Comparison of ENCODE assay signal across 8 cellular contexts in the genomic region with DNA sequence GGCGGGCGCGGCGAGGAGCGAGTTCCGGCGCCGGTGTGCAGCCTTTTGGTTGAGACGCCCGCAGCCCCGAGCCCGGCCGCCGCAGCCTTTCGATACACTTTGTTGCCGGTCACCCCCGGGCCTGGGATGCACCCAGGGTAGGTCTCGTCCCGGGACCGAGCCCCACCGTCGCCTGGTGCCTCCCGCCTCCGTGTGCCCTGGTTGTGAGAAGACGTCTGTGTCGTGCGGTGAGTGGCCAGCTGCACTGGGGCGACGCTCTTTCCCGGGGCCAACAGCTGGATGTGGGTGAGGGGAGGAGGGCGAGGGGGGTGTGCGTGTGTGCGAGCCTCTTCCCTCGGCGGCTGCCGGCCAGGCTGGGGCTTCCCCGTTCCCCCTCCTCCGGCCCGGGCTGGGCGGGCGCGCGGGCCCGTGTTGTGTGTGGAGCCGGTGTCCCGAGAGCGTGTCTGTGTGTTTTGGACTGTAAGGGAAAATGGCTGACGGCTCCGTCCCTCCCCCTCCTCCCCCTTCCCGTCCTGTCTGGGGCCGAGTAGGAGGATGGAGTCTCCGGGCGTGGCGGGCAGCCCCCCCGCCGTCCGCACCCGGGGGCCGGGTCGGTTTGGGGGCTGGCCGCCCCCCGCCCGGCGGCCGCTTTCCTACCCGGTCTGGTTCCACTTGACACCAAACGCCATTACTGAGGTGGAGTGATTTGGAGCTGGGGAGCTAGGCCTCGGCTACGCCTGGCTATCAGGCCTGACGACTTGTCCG. TPM values are rescaled to one million over a fixed set of nuclear protein-coding genes. Genes with fewer than 3 reads are reported as not detected.
A peak's percentile ranks its signal among the peaks of the same experiment; 100 is the strongest.
DNase-seq lines count a peak whose midpoint lies in the region; ATAC-seq and TF ChIP-seq lines count a peak whose summit lies in the region.

No MANE protein-coding gene starts in this region.

- H3K4me1 ChIP-seq in fibroblast of lung (ENCODE audit: control insufficient read depth, extremely low read depth, insufficient read depth, low read length): peaks cover 2% of the 10 kb centered on the region
- H3K4me1 ChIP-seq in subcutaneous abdominal adipose tissue (ENCODE audit: control insufficient read depth in 5 of 5, insufficient read depth in 5 of 5, low read length in 5 of 5): peaks cover 7 to 53% (median 41%) of the 10 kb centered on the region in 5 donors

- H2AFZ ChIP-seq in fibroblast of lung (ENCODE audit: low read length): no peak overlapping the region

- H4K20me1 ChIP-seq in fibroblast of lung (ENCODE audit: control insufficient read depth, extremely low read depth, insufficient read depth, low read length): peaks cover 3% of the 10 kb centered on the region

- H3K27me3 ChIP-seq in fibroblast of lung (ENCODE audit: control insufficient read depth, insufficient read depth, low read length): no peaks in the 10 kb centered on the region
- H3K27me3 ChIP-seq in subcutaneous abdominal adipose tissue (ENCODE audit: control insufficient read depth in 5 of 5, insufficient read depth in 4 of 5, low read length in 5 of 5): peaks cover 0 to 6% (median 0%) of the 10 kb centered on the region in 5 donors

- H3K27ac ChIP-seq in fibroblast of lung (ENCODE audit: insufficient read depth, low read length) (peak overlapping the region; percentile 100), subcutaneous abdominal adipose tissue (ENCODE audit: low read depth, low read length) (peak overlapping the region; percentile 97)

- peak; percentile 31 for DNase-seq in GM10266 (ENCODE audit: extremely low spot score)
- no peak for DNase-seq in HFF-Myc (ENCODE audit: extremely low read depth, low read depth)
- DNase-seq in NCI-H774 (lab: John Stamatoyannopoulos, UW): peak; percentile 19
- DNase-seq in activated T-helper 1 cell treated with anti-CD3 and anti-CD28 coated beads, Interleukin-2, amount 50 U/mL, for 16 hours (ENCODE audit: low read depth in 1 of 2, low spot score in 1 of 2): peak; percentile 4 to 23
- DNase-seq in fibroblast of lung (ENCODE audit: low read depth in 2 of 2): peak; percentile 39 to 55
- peak; percentile 51 for DNase-seq in natural killer cell
- DNase-seq in NCI-H446 treated with DMSO at 0.1 percent for 48 hours (lab: John Stamatoyannopoulos, UW): no peak

- H3K9me3 ChIP-seq in fibroblast of lung (ENCODE audit: control insufficient read depth, insufficient read depth, low read depth, low read length) (no peaks in the 10 kb centered on the region), subcutaneous abdominal adipose tissue (ENCODE audit: control insufficient read depth in 5 of 5, low read length in 5 of 5) (no peaks in the 10 kb centered on the region)

- peaks cover 0 to 4% of the 10 kb centered on the region in 2 donors for H3K27me3 Mint-ChIP-seq in natural killer cell (ENCODE audit: low read depth in 2 of 2)

- H3K9ac ChIP-seq in fibroblast of lung (ENCODE audit: insufficient read depth, low read length) (peak overlapping the region; percentile 97), subcutaneous abdominal adipose tissue (ENCODE audit: low read length in 5 of 5) (peak overlapping the region; percentile 1 to 95 (median 89))

- H3K4me3 Mint-ChIP-seq in natural killer cell: peak overlapping the region; percentile 93

- peaks cover 19 to 56% of the 10 kb centered on the region in 2 donors for H3K4me1 Mint-ChIP-seq in natural killer cell

- intact Hi-C loops in natural killer cell (cut with micrococcal nuclease): loop anchor here (2.0 to 10.0 kb wide), 3 partner anchors 249 to 441 kb away; a partner anchor contains a TSS

- H3K36me3 ChIP-seq in fibroblast of lung (ENCODE audit: control insufficient read depth, insufficient read depth, low read length) (no peaks in the 10 kb centered on the region), subcutaneous abdominal adipose tissue (ENCODE audit: control insufficient read depth in 5 of 5, insufficient read depth in 5 of 5, low read length in 5 of 5) (peaks cover 0 to 3% (median 0%) of the 10 kb centered on the region in 5 donors)

- H3K4me2 ChIP-seq in fibroblast of lung (ENCODE audit: extremely low read depth, insufficient read depth, low read length): peak overlapping the region; percentile 82

- H3K36me3 Mint-ChIP-seq in natural killer cell: no peaks in the 10 kb centered on the region

- H3K4me3 ChIP-seq in HFF-Myc (replicated peaks; ENCODE audit: low read depth, low read length) (peak overlapping the region; percentile 74), fibroblast of lung (replicated peaks in 1 of 4; ENCODE audit: control extremely low read depth in 1 of 4, insufficient read depth in 1 of 4, low read depth in 3 of 4, low read length in 4 of 4) (peak overlapping the region; percentile 81 to 93 (median 86)), subcutaneous abdominal adipose tissue (ENCODE audit: low read depth in 1 of 5, low read length in 5 of 5) (peak overlapping the region; percentile 81 to 96 (median 93))

- no peak for TF ChIP-seq CTCF in GM10266 (IDR thresholded peaks at IDR 0.05; ENCODE audit: control insufficient read depth, insufficient read depth, low read depth, missing control alignments)
- no peak for TF ChIP-seq CTCF in HFF-Myc (IDR thresholded peaks at IDR 0.05; ENCODE audit: low read depth, low read length, missing control alignments)
- TF ChIP-seq CTCF in fibroblast of lung (conservative IDR thresholded peaks at IDR 0.05 in 1 of 2, IDR thresholded peaks at IDR 0.05 in 1 of 2; ENCODE audit: low read depth in 1 of 2, low read length in 2 of 2): no peak
- no peak for TF ChIP-seq CTCF in natural killer cell (IDR thresholded peaks at IDR 0.05)

- H3K27ac Mint-ChIP-seq in natural killer cell: peak overlapping the region; percentile 95 to 97

- no peaks in the 10 kb centered on the region for H3K9me3 Mint-ChIP-seq in natural killer cell

- ATAC-seq in natural killer cell: peak; percentile 3 to 10 (median 5)

- H3K79me2 ChIP-seq in fibroblast of lung (ENCODE audit: control insufficient read depth, insufficient read depth, low read length): peaks cover 56% of the 10 kb centered on the region

RNA-seq across cellular contexts. Expression of a gene that starts 0.8 kb away (rescaled TPM):
- total RNA-seq in fibroblast of lung (98.4 and 161 TPM in 2 replicates), natural killer cell (10 to 100 TPM; 76.3 to 87.4 (median 81.9) TPM)
- polyA plus RNA-seq in fibroblast of lung: 37.1 and 54.0 TPM in 2 replicates
- 35.2 and 60.1 TPM in 2 replicates for polyA plus RNA-seq in fibroblast of lung (2012)
- polyA minus RNA-seq in fibroblast of lung (ENCODE audit: low replicate concordance): 107 and 153 TPM in 2 replicates

Comparison
In these comparisons a context has a peak if more than half of its experiments do, and no peak if none do; other contexts are left out.
1. DNase-seq: peak in GM10266 (single experiment), NCI-H774 (single experiment), activated T-helper 1 cell treated with anti-CD3 and anti-CD28 coated beads, Interleukin-2, amount 50 U/mL, for 16 hours (2 of 2), fibroblast of lung (2 of 2) and natural killer cell (single experiment); none in HFF-Myc (single experiment) and NCI-H446 treated with DMSO at 0.1 percent for 48 hours (single experiment).
2. Peak in every context shown above with its lines, with median percentiles within 50 percentile points of each other: H3K4me3 ChIP-seq.